In the genomic region with DNA sequence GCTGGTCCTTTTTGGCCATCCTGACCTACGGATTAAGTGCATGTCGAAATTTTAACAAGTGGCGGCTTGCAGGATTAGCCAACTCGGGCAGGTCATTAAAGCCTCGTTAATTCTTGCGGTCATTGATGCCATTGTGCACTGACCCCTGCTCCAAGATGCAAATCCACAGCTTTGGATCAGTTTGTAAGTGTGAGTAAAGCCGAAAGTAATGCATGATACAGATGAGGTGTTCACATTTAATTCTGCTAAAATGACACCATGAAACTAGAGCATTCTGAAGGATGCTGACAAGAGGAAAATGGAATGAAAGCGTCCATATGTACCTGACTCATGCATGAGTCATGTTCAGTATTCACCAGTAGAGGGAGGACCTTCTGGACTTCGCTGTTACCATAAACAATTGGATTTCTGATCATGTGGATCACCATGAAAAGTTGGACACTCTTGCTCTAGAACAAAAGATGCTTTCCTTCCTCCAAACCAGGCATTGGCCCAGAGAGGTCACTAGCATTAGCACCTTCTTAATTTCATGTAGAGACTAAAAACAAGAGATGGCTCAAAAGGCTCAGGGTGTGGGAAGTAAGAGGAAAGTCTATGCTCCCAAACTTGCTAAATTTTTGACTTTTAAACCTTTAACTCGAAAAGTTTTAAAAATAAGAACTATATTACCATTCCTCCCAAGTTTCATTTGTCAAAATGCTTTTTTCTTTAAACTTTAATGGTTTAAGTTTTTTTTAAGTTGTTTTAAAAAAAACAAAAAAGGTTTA, we compare ENCODE assay signal across 9 cellular contexts. TPM values are rescaled to one million over a fixed set of nuclear protein-coding genes. Genes with fewer than 3 reads are reported as not detected.
DNase-seq lines count a peak whose midpoint lies in the region; ATAC-seq and TF ChIP-seq lines count a peak whose summit lies in the region.
"Had no signal": no experiment of that assay in that cellular context is flagged by ENCODE, and none has a peak within 500 bp of the region (broad histone marks: within the 10 kb centered on the region; RNA-seq: fewer than 3 reads in every experiment).

No MANE protein-coding gene starts in this region.

- no peak overlapping the region for H3K4me3 ChIP-seq in right lobe of liver
- H3K4me3 ChIP-seq: BLaER1 had no signal

- H3K27ac Mint-ChIP-seq in MCF 10A (ENCODE audit: low read depth, unreplicated experiment), result peak overlapping the region; percentile 73

- POLR2A ChIA-PET in MCF 10A (lab: Yijun Ruan, JAX), result interaction anchor here (0.6 to 1.9 kb wide), 12 partner anchors 10 to 309 kb away, joined by 3 to 12 read pairs (median 5); a partner anchor contains a TSS

- CTCF ChIA-PET in MCF 10A (lab: Yijun Ruan, JAX), result interaction anchor here (0.8 to 2.0 kb wide), 3 partner anchors 10 to 28 kb away, joined by 3 to 8 read pairs (median 7); no protein-coding TSS in a partner anchor

- peak overlapping the region; percentile 19 for H3K4me3 Mint-ChIP-seq in MCF 10A (ENCODE audit: unreplicated experiment)

- H3K4me1 ChIP-seq in right lobe of liver, result no peaks in the 10 kb centered on the region

- TF ChIP-seq CTCF in LNCAP (IDR thresholded peaks at IDR 0.05) (peak; percentile 57), MCF 10A (IDR thresholded peaks at IDR 0.05; ENCODE audit: unreplicated experiment) (peak; percentile 41), right lobe of liver (IDR thresholded peaks at IDR 0.05) (peak; percentile 33 to 50 (median 42))

- no peak overlapping the region for H3K27ac ChIP-seq in right lobe of liver
- H3K27ac ChIP-seq: BLaER1 had no signal

- BruUV-seq in MCF 10A (replicated peaks; lab: Mats Ljungman, UMichigan), result no TSS peak

- no peaks in the 10 kb centered on the region for H3K9me3 ChIP-seq in right lobe of liver

- no peaks in the 10 kb centered on the region for H3K36me3 Mint-ChIP-seq in MCF 10A (ENCODE audit: insufficient read depth, unreplicated experiment)

- H3K27me3 Mint-ChIP-seq in MCF 10A (ENCODE audit: insufficient read depth, unreplicated experiment), result no peaks in the 10 kb centered on the region

- H3K4me1 Mint-ChIP-seq in MCF 10A (ENCODE audit: insufficient read depth, unreplicated experiment), result peaks cover 37% of the 10 kb centered on the region

- no peak for TF ChIP-seq POLR2A in right lobe of liver (IDR thresholded peaks at IDR 0.05)

- H3K9me3 Mint-ChIP-seq in MCF 10A (ENCODE audit: unreplicated experiment), result no peaks in the 10 kb centered on the region

- WGBS in right lobe of liver (ENCODE audit: insufficient coverage, low coverage, low lambda C conversion rate, missing lambda C conversion rate), result 52% methylated on average over 10 of the region's 10 CpGs

- ATAC-seq in right lobe of liver, result peak; percentile 43 to 79 (median 54)

- H3K36me3 ChIP-seq in right lobe of liver, result no peaks in the 10 kb centered on the region

- intact Hi-C loops in MCF 10A (cut with micrococcal nuclease) (no loop called here), right lobe of liver (cut with DNase I) (loop anchor here in 1 of 2 donors (10.0 kb wide), 1 partner anchor 134 kb away; no protein-coding TSS in a partner anchor)

- no peaks in the 10 kb centered on the region for H3K27me3 ChIP-seq in right lobe of liver
- H3K27me3 ChIP-seq: BLaER1 had no signal

- DNase-seq in NCI-H1105 treated with DMSO at 0.1 percent for 48 hours (lab: John Stamatoyannopoulos, UW) (peak; percentile 3), NCI-H1105 (lab: John Stamatoyannopoulos, UW) (no peak), MCF 10A (ENCODE audit: unreplicated experiment) (peak; percentile 91), right lobe of liver (no peak), SIG-M5 (lab: John Stamatoyannopoulos, UW) (no peak), T-helper 9 cell (no peak)
- DNase-seq in activated effector memory CD4-positive, alpha-beta T cell treated with anti-CD3 and anti-CD28 coated beads, Interleukin-2, amount 50 U/mL, for 16 hours, result no peak

RNA-seq across cellular contexts. Expression of a gene that starts 48.0 kb away (rescaled TPM):
- total RNA-seq in MCF 10A (2022), result not detected in 2 replicates
- not detected for total RNA-seq in right lobe of liver

RNA-seq across cellular contexts. Expression of a gene that starts 54.1 kb away (rescaled TPM):
- not detected in 2 replicates for total RNA-seq in MCF 10A (2022)
- total RNA-seq in right lobe of liver, result not detected

RNA-seq across cellular contexts. Expression of a gene that starts 56.3 kb away (rescaled TPM):
- total RNA-seq in MCF 10A (2022) (7.7 and 11.7 TPM in 2 replicates), right lobe of liver (under 1 TPM in 2 of 6 experiments, not detected in 4; 0.07 to 0.42 TPM)

Comparison
In these comparisons a context has a peak if more than half of its experiments do, and no peak if none do; other contexts are left out.
1. DNase-seq: peak in NCI-H1105 treated with DMSO at 0.1 percent for 48 hours (single experiment) and MCF 10A (single experiment); none in NCI-H1105 (single experiment), right lobe of liver (0 of 3), activated effector memory CD4-positive, alpha-beta T cell treated with anti-CD3 and anti-CD28 coated beads, Interleukin-2, amount 50 U/mL, for 16 hours (single experiment), SIG-M5 (single experiment) and T-helper 9 cell (single experiment).
2. Peak in every context shown above with its lines, with median percentiles within 50 percentile points of each other: CTCF ChIP-seq.